19 cellular contexts compared by ENCODE assay signal in genomic region chr5:14525397-14525796, GRCh38. TPM values are rescaled to one million over a fixed set of nuclear protein-coding genes. Genes with fewer than 3 reads are reported as not detected.
DNase-seq lines count a peak whose midpoint lies in the region; ATAC-seq, FAIRE-seq and TF ChIP-seq lines count a peak whose summit lies in the region.
"Had no signal": no experiment of that assay in that cellular context is flagged by ENCODE, and none has a peak within 500 bp of the region (broad histone marks: within the 10 kb centered on the region; RNA-seq: fewer than 3 reads in every experiment).

No MANE protein-coding gene starts in this region.

- H3K27me3 Mint-ChIP-seq in CD4-positive, CD25-positive, alpha-beta regulatory T cell: peaks cover 5% of the 10 kb centered on the region
- H3K27me3 Mint-ChIP-seq in neural progenitor cell (ENCODE audit: insufficient read depth, low read depth): peaks cover 3% of the 10 kb centered on the region
- H3K27me3 Mint-ChIP-seq: CD4-positive, alpha-beta T cell had no signal

- H3K27me3 ChIP-seq in CD4-positive, CD25-positive, alpha-beta regulatory T cell (ENCODE audit: control insufficient read depth, insufficient read depth, low read length): no peaks in the 10 kb centered on the region
- no peaks in the 10 kb centered on the region for H3K27me3 ChIP-seq in RWPE2 (ENCODE audit: insufficient read depth, poor library complexity, severe bottlenecking)
- no peaks in the 10 kb centered on the region for H3K27me3 ChIP-seq in neural progenitor cell
- no peaks in the 10 kb centered on the region for H3K27me3 ChIP-seq in SJCRH30

- H3K4me2 ChIP-seq in neural progenitor cell: no peak overlapping the region
- H3K4me2 ChIP-seq: GM23338 had no signal

- ATAC-seq in CD4-positive, CD25-positive, alpha-beta regulatory T cell (ENCODE audit: low read depth in 2 of 2): no peak
- 0 out of 3 replicates have a peak, but pooled peaks have one; percentile 19 for ATAC-seq in RWPE2 (ENCODE audit: low read depth)
- ATAC-seq: GM23338 had no signal

- H3K36me3 Mint-ChIP-seq in CD4-positive, CD25-positive, alpha-beta regulatory T cell: no peaks in the 10 kb centered on the region
- no peaks in the 10 kb centered on the region for H3K36me3 Mint-ChIP-seq in neural progenitor cell
- H3K36me3 Mint-ChIP-seq: CD8-positive, alpha-beta memory T cell had no signal

- no peaks in the 10 kb centered on the region for H3K4me1 ChIP-seq in CD4-positive, CD25-positive, alpha-beta regulatory T cell (ENCODE audit: control insufficient read depth, insufficient read depth, low read length, poor library complexity, severe bottlenecking)
- H3K4me1 ChIP-seq in RWPE2 (ENCODE audit: insufficient read depth, poor library complexity, severe bottlenecking): no peaks in the 10 kb centered on the region
- no peaks in the 10 kb centered on the region for H3K4me1 ChIP-seq in neural progenitor cell
- no peaks in the 10 kb centered on the region for H3K4me1 ChIP-seq in SJCRH30
- H3K4me1 ChIP-seq: HAP-1 had no signal

- peak overlapping the region in 2 of 3 donors; percentile 32 to 36 for H3K27ac Mint-ChIP-seq in CD4-positive, CD25-positive, alpha-beta regulatory T cell
- H3K27ac Mint-ChIP-seq in neural progenitor cell: peak overlapping the region; percentile 47
- H3K27ac Mint-ChIP-seq: CD4-positive, alpha-beta T cell; CD8-positive, alpha-beta memory T cell; GM23338; HFFc6 had no signal

- H4K20me1 ChIP-seq in neural progenitor cell (ENCODE audit: low read depth): no peaks in the 10 kb centered on the region

- no peak overlapping the region for H3K27ac ChIP-seq in CD4-positive, CD25-positive, alpha-beta regulatory T cell (ENCODE audit: insufficient read depth, low read length, poor library complexity, severe bottlenecking)
- H3K27ac ChIP-seq in RWPE2 (ENCODE audit: poor library complexity, severe bottlenecking) (no peak overlapping the region), neural progenitor cell (no peak overlapping the region), SJCRH30 (no peak overlapping the region)

- no peaks in the 10 kb centered on the region for H3F3A ChIP-seq in neural progenitor cell (ENCODE audit: low read depth)

- TF ChIP-seq CTCF in RWPE2 (IDR thresholded peaks at IDR 0.05; ENCODE audit: poor library complexity, severe bottlenecking) (no peak), neural progenitor cell (IDR thresholded peaks at IDR 0.05) (no peak)

- no peak overlapping the region for H3K9ac ChIP-seq in neural progenitor cell

- H3K4me3 Mint-ChIP-seq in CD4-positive, CD25-positive, alpha-beta regulatory T cell: no peak overlapping the region
- no peak overlapping the region for H3K4me3 Mint-ChIP-seq in neural progenitor cell
- H3K4me3 Mint-ChIP-seq: CD4-positive, alpha-beta T cell; CD8-positive, alpha-beta memory T cell; GM23338; HFFc6 had no signal

- no peaks in the 10 kb centered on the region for H3K36me3 ChIP-seq in CD4-positive, CD25-positive, alpha-beta regulatory T cell (ENCODE audit: control insufficient read depth, insufficient read depth, low read length)
- H3K36me3 ChIP-seq in RWPE2 (ENCODE audit: low read depth): no peaks in the 10 kb centered on the region
- H3K36me3 ChIP-seq in neural progenitor cell: no peaks in the 10 kb centered on the region
- no peaks in the 10 kb centered on the region for H3K36me3 ChIP-seq in SJCRH30
- H3K36me3 ChIP-seq: HAP-1 had no signal

- DNase-seq in CD4-positive, CD25-positive, alpha-beta regulatory T cell: no peak
- DNase-seq in RWPE2 (ENCODE audit: low spot score) (no peak), neural progenitor cell (ENCODE audit: low spot score) (no peak), SJCRH30 (no peak), RCC 7860 (ENCODE audit: low spot score) (no peak), posterior vena cava (ENCODE audit: low spot score) (no peak)
- DNase-seq: C1 segment of cervical spinal cord; Calu3; CD4-positive, alpha-beta T cell; CD8-positive, alpha-beta memory T cell; COR-L47; DMS53; DMS79 treated with DMSO at 0.1 percent for 48 hours; GF-D8; HFFc6 had no signal

- no peak for FAIRE-seq in RCC 7860 (lab: Jason Lieb, UNC)
- FAIRE-seq: GM12891, GM18507 had no signal

- no peak overlapping the region for H3K4me3 ChIP-seq in CD4-positive, CD25-positive, alpha-beta regulatory T cell (ENCODE audit: low read depth, low read length)
- no peak overlapping the region for H3K4me3 ChIP-seq in RWPE2 (ENCODE audit: severe bottlenecking)
- no peak overlapping the region for H3K4me3 ChIP-seq in neural progenitor cell
- H3K4me3 ChIP-seq in SJCRH30: no peak overlapping the region
- H3K4me3 ChIP-seq: GM23338, HAP-1 had no signal

- intact Hi-C loops in posterior vena cava (cut with DNase I): no loop called here

- H2AFZ ChIP-seq in neural progenitor cell (replicated peaks): no peak overlapping the region
- H2AFZ ChIP-seq: GM23338 had no signal

- H3K9me3 ChIP-seq in CD4-positive, CD25-positive, alpha-beta regulatory T cell (ENCODE audit: control insufficient read depth in 2 of 2, low read length in 2 of 2): no peaks in the 10 kb centered on the region
- H3K9me3 ChIP-seq in RWPE2 (ENCODE audit: severe bottlenecking): no peaks in the 10 kb centered on the region
- no peaks in the 10 kb centered on the region for H3K9me3 ChIP-seq in neural progenitor cell (ENCODE audit: low read depth)
- no peaks in the 10 kb centered on the region for H3K9me3 ChIP-seq in SJCRH30 (replicated peaks)
- H3K9me3 ChIP-seq: HAP-1 had no signal

- H3K79me2 ChIP-seq in neural progenitor cell (ENCODE audit: low read depth): no peaks in the 10 kb centered on the region

- peaks cover 0 to 4% (median 0%) of the 10 kb centered on the region in 7 donors for H3K9me3 Mint-ChIP-seq in CD4-positive, CD25-positive, alpha-beta regulatory T cell
- H3K9me3 Mint-ChIP-seq in neural progenitor cell: no peaks in the 10 kb centered on the region
- H3K9me3 Mint-ChIP-seq: CD4-positive, alpha-beta T cell; CD8-positive, alpha-beta memory T cell; GM23338; HFFc6 had no signal

- H3K4me1 Mint-ChIP-seq in CD4-positive, CD25-positive, alpha-beta regulatory T cell: peaks cover 0 to 4% (median under 1%) of the 10 kb centered on the region in 4 donors
- H3K4me1 Mint-ChIP-seq in neural progenitor cell: no peaks in the 10 kb centered on the region
- H3K4me1 Mint-ChIP-seq: CD8-positive, alpha-beta memory T cell; GM23338 had no signal

RNA-seq across cellular contexts. Expression of gene OTULINL, which starts 56.2 kb away (rescaled TPM):
- total RNA-seq in CD4-positive, CD25-positive, alpha-beta regulatory T cell: 47.1 TPM
- 10 to 100 TPM; 41.5 to 69.4 (median 51.9) TPM for polyA plus RNA-seq in CD4-positive, CD25-positive, alpha-beta regulatory T cell
- 4.9 and 10.6 TPM in 2 replicates for total RNA-seq in neural progenitor cell (ENCODE audit: low replicate concordance)
- 20.7 and 21.5 TPM in 2 replicates for total RNA-seq in SJCRH30 (2014; rRNA removed; shearing (Covaris generic))
- 10 to 100 TPM in 1 of 2 donors, 1 to 10 TPM in 1; 6.8 to 13.7 TPM for total RNA-seq in posterior vena cava
